1 cellular context compared by ENCODE assay signal in the genomic region with DNA sequence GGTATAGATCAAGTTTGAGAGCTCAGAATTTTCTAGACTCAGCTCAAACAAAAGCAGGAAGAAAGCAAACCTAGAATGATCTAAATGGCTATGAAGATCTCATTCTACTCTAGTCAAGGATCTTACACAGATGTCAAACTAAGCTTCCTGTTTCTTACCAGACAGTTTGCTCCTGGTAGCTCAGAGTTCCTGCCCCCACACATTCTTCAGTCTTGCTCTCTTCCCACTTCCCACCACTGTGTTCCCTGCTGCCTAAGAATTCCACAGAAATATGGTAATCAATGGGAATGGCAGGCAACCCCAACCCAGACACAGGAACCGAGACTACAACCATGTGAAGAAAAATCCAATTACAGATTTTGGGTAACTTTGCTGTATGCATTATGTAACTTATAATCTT.
TF ChIP-seq lines count a peak whose summit lies in the region.

No MANE protein-coding gene starts in this region.

TF ChIP-seq in GM23338, 12 proteins besides CTCF, POLR2A, EP300 and RAD21 (continued from another document):
- TF ChIP-seq, protein P1, sequence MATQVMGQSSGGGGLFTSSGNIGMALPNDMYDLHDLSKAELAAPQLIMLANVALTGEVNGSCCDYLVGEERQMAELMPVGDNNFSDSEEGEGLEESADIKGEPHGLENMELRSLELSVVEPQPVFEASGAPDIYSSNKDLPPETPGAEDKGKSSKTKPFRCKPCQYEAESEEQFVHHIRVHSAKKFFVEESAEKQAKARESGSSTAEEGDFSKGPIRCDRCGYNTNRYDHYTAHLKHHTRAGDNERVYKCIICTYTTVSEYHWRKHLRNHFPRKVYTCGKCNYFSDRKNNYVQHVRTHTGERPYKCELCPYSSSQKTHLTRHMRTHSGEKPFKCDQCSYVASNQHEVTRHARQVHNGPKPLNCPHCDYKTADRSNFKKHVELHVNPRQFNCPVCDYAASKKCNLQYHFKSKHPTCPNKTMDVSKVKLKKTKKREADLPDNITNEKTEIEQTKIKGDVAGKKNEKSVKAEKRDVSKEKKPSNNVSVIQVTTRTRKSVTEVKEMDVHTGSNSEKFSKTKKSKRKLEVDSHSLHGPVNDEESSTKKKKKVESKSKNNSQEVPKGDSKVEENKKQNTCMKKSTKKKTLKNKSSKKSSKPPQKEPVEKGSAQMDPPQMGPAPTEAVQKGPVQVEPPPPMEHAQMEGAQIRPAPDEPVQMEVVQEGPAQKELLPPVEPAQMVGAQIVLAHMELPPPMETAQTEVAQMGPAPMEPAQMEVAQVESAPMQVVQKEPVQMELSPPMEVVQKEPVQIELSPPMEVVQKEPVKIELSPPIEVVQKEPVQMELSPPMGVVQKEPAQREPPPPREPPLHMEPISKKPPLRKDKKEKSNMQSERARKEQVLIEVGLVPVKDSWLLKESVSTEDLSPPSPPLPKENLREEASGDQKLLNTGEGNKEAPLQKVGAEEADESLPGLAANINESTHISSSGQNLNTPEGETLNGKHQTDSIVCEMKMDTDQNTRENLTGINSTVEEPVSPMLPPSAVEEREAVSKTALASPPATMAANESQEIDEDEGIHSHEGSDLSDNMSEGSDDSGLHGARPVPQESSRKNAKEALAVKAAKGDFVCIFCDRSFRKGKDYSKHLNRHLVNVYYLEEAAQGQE (IDR thresholded peaks at IDR 0.05; ENCODE audit: unreplicated experiment): no peak
- no peak for TF ChIP-seq STAT1 (IDR thresholded peaks at IDR 0.05; ENCODE audit: unreplicated experiment)
- TF ChIP-seq CREB1 (CRISPR knock-in tag; IDR thresholded peaks at IDR 0.05; ENCODE audit: low read depth): no peak
- TF ChIP-seq, protein P2, sequence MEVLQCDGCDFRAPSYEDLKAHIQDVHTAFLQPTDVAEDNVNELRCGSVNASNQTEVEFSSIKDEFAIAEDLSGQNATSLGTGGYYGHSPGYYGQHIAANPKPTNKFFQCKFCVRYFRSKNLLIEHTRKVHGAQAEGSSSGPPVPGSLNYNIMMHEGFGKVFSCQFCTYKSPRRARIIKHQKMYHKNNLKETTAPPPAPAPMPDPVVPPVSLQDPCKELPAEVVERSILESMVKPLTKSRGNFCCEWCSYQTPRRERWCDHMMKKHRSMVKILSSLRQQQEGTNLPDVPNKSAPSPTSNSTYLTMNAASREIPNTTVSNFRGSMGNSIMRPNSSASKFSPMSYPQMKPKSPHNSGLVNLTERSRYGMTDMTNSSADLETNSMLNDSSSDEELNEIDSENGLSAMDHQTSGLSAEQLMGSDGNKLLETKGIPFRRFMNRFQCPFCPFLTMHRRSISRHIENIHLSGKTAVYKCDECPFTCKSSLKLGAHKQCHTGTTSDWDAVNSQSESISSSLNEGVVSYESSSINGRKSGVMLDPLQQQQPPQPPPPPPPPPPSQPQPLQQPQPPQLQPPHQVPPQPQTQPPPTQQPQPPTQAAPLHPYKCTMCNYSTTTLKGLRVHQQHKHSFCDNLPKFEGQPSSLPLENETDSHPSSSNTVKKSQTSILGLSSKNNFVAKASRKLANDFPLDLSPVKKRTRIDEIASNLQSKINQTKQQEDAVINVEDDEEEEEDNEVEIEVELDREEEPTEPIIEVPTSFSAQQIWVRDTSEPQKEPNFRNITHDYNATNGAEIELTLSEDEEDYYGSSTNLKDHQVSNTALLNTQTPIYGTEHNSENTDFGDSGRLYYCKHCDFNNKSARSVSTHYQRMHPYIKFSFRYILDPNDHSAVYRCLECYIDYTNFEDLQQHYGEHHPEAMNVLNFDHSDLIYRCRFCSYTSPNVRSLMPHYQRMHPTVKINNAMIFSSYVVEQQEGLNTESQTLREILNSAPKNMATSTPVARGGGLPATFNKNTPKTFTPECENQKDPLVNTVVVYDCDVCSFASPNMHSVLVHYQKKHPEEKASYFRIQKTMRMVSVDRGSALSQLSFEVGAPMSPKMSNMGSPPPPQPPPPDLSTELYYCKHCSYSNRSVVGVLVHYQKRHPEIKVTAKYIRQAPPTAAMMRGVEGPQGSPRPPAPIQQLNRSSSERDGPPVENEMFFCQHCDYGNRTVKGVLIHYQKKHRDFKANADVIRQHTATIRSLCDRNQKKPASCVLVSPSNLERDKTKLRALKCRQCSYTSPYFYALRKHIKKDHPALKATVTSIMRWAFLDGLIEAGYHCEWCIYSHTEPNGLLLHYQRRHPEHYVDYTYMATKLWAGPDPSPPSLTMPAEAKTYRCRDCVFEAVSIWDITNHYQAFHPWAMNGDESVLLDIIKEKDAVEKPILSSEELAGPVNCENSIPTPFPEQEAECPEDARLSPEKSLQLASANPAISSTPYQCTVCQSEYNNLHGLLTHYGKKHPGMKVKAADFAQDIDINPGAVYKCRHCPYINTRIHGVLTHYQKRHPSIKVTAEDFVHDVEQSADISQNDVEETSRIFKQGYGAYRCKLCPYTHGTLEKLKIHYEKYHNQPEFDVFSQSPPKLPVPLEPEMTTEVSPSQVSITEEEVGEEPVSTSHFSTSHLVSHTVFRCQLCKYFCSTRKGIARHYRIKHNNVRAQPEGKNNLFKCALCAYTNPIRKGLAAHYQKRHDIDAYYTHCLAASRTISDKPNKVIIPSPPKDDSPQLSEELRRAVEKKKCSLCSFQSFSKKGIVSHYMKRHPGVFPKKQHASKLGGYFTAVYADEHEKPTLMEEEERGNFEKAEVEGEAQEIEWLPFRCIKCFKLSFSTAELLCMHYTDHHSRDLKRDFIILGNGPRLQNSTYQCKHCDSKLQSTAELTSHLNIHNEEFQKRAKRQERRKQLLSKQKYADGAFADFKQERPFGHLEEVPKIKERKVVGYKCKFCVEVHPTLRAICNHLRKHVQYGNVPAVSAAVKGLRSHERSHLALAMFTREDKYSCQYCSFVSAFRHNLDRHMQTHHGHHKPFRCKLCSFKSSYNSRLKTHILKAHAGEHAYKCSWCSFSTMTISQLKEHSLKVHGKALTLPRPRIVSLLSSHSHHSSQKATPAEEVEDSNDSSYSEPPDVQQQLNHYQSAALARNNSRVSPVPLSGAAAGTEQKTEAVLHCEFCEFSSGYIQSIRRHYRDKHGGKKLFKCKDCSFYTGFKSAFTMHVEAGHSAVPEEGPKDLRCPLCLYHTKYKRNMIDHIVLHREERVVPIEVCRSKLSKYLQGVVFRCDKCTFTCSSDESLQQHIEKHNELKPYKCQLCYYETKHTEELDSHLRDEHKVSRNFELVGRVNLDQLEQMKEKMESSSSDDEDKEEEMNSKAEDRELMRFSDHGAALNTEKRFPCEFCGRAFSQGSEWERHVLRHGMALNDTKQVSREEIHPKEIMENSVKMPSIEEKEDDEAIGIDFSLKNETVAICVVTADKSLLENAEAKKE (CRISPR knock-in tag; IDR thresholded peaks at IDR 0.05): no peak
- no peak for TF ChIP-seq EZH2 (IDR thresholded peaks at IDR 0.05; ENCODE audit: low read depth, unreplicated experiment)
- no peak for TF ChIP-seq EZH2phosphoT487 (IDR thresholded peaks at IDR 0.05; ENCODE audit: unreplicated experiment)
- TF ChIP-seq, protein P3, sequence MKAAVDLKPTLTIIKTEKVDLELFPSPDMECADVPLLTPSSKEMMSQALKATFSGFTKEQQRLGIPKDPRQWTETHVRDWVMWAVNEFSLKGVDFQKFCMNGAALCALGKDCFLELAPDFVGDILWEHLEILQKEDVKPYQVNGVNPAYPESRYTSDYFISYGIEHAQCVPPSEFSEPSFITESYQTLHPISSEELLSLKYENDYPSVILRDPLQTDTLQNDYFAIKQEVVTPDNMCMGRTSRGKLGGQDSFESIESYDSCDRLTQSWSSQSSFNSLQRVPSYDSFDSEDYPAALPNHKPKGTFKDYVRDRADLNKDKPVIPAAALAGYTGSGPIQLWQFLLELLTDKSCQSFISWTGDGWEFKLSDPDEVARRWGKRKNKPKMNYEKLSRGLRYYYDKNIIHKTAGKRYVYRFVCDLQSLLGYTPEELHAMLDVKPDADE (IDR thresholded peaks at IDR 0.05): no peak
